1 cellular context compared by ENCODE assay signal in the genomic region with DNA sequence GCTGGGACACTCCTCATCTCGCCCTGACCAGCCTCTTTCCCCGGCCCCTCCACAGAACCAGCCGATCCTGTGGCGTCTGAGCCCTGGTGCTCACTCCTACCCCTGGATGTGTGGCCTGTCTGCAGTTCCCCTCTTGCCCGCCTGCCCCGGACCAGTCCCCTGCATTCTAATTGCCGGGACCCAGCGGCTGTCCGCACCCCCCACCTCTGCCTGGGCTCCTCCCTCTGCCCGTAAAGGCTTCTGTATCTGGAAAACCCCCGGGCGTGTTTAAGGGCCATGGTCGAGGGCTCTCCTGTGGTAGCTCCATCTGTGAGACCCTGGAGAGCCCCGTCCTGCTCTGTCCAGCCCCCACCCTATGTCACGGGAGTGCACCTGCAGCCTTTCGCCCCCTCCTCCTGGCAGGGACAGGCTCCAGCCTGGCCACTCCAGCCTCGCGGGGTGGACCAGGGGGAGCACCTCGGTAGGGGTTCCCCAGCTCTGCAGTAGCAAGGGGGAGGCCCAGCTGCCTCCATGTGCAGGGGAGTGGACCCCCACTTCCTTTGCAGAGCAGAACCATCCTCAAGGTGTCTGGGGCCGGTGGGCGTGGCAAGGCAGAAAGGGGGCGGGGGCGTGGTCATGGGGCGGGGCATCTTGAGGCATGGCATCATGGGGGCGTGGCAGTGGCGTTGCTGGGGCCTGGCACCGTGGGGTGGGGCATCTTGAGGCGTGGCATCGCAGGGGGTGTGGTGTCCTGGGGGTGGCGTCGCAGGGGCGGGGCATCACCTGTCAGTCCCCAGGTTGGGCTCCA.
TF ChIP-seq lines count a peak whose summit lies in the region.

No MANE protein-coding gene starts in this region.

TF ChIP-seq in HepG2, 621 proteins besides CTCF, POLR2A, EP300 and RAD21 (continued from another document):
- no peak for TF ChIP-seq PATZ1 (CRISPR knock-in tag; IDR thresholded peaks at IDR 0.05)
